In the genomic region with DNA sequence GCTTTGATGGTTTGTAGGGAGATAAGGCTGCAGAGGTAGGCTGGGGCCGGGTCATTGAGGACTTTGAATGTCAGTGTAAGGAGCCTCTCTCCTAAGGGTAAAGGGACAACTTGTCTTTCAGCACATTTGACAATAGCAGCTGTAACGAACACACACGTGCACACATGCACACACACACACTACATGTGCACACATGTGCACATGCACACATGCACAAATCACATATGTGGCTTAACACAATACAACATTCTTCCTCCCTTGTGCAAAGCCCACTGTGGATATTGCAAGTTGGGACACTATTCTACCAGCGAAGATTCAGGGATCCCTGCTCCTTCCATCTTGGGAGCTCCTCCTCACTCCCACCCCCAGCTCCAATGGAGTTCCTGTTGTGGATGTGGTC, we compare ENCODE assay signal across 37 cellular contexts. TPM values are rescaled to one million over a fixed set of nuclear protein-coding genes. Genes with fewer than 3 reads are reported as not detected.
"Had no signal": no experiment of that assay in that cellular context is flagged by ENCODE, and none has a peak within 500 bp of the region (broad histone marks: within the 10 kb centered on the region; RNA-seq: fewer than 3 reads in every experiment).

No MANE protein-coding gene starts in this region.

- H3K36me3 Mint-ChIP-seq: activated naive CD4-positive, alpha-beta T cell treated with anti-CD3 and anti-CD28 coated beads, Interleukin-2, amount 50 U/mL, for 24 hours; activated naive CD8-positive, alpha-beta T cell treated with anti-CD3 and anti-CD28 coated beads, Interleukin-2, amount 10 ng/mL, durations not matched to agents 7 days and 5 days; IgD-negative memory B cell; WTC11 had no signal

- H3K9me3 Mint-ChIP-seq: activated CD4-positive, alpha-beta T cell treated with anti-CD3 and anti-CD28 coated beads, Interleukin-2, amount 10 ng/mL, durations not matched to agents 7 days and 5 days; activated naive CD4-positive, alpha-beta T cell treated with anti-CD3 and anti-CD28 coated beads, Interleukin-2, amount 50 U/mL, for 24 hours; activated naive CD8-positive, alpha-beta T cell treated with anti-CD3 and anti-CD28 coated beads, Interleukin-2, amount 10 ng/mL, durations not matched to agents 7 days and 5 days; central memory CD8-positive, alpha-beta T cell; T-helper 1 cell treated with Interleukin-12 subunit alpha and Interleukin-12 subunit beta and Interleukin-4 antibody, amounts not matched to agents 30 μg/mL and 1 μg/mL, for 36 hours; T-helper 2 cell treated with Interferon-gamma antibody and Interleukin-4, amounts not matched to agents 5 μg/mL and 100 μg/mL, for 36 hours; WTC11 had no signal

- H3K9ac ChIP-seq: SK-N-SH had no signal

- H3K4me2 ChIP-seq: SK-N-SH had no signal

- H3K4me1 Mint-ChIP-seq: central memory CD8-positive, alpha-beta T cell had no signal

- H3K36me3 ChIP-seq: ascending aorta, cardiac muscle cell, Peyer's patch, SJSA1 had no signal

- H3K4me3 ChIP-seq: cardiac muscle cell, Peyer's patch, SJSA1 had no signal

- H3K27ac ChIP-seq: ascending aorta, cardiac muscle cell, Peyer's patch, SJSA1 had no signal

- H3K27ac Mint-ChIP-seq: activated CD4-positive, alpha-beta T cell treated with anti-CD3 and anti-CD28 coated beads for 36 hours; activated CD4-positive, alpha-beta T cell treated with anti-CD3 and anti-CD28 coated beads, Interleukin-2, amount 10 ng/mL, durations not matched to agents 7 days and 5 days; activated CD8-positive, alpha-beta T cell treated with anti-CD3 and anti-CD28 coated beads, Interleukin-2, amount 10 ng/mL, durations not matched to agents 7 days and 5 days; activated naive CD4-positive, alpha-beta T cell treated with anti-CD3 and anti-CD28 coated beads, Interleukin-2, amount 50 U/mL, for 24 hours; activated naive CD8-positive, alpha-beta T cell treated with anti-CD3 and anti-CD28 coated beads, Interleukin-2, amount 10 ng/mL, durations not matched to agents 7 days and 5 days; IgD-negative memory B cell; T-helper 1 cell treated with Interleukin-12 subunit alpha and Interleukin-12 subunit beta and Interleukin-4 antibody, amounts not matched to agents 30 μg/mL and 1 μg/mL, for 36 hours; T-helper 2 cell treated with Interferon-gamma antibody and Interleukin-4, amounts not matched to agents 5 μg/mL and 100 μg/mL, for 36 hours; WTC11 had no signal

- DNase-seq: activated CD4-positive, alpha-beta T cell treated with anti-CD3 and anti-CD28 coated beads for 36 hours; activated CD4-positive, alpha-beta T cell treated with anti-CD3 and anti-CD28 coated beads, Interleukin-2, amount 10 ng/mL, durations not matched to agents 7 days and 5 days; activated CD4-positive, alpha-beta T cell treated with anti-CD3 and anti-CD28 coated beads, Interleukin-2, amount 50 U/mL, for 48 hours; activated CD8-positive, alpha-beta memory T cell treated with anti-CD3 and anti-CD28 coated beads, Interleukin-2, amount 50 U/mL, for 4 hours; activated CD8-positive, alpha-beta T cell treated with anti-CD3 and anti-CD28 coated beads, Interleukin-2, amount 10 ng/mL, durations not matched to agents 7 days and 5 days; activated gamma-delta T cell; activated naive CD4-positive, alpha-beta T cell treated with Interleukin-2 at 50 U/mL for 16 hours; activated naive CD8-positive, alpha-beta T cell treated with anti-CD3 and anti-CD28 coated beads, Interleukin-2, amount 10 ng/mL, durations not matched to agents 7 days and 5 days; activated T-cell treated with anti-CD3 and anti-CD28 coated beads, Interleukin-2, amount 50 U/mL, for 48 hours; amygdala; Karpas-422; KBM-7; NCI-H1105; NCI-H1417 treated with DMSO at 0.1 percent for 48 hours; NCI-H187 treated with DMSO at 0.1 percent for 48 hours; NCI-H2081; NCI-H226; NCI-H446 treated with DMSO at 0.1 percent for 48 hours; NCI-H524; NCI-H69; NCI-H82; PC-3; SHP77 treated with DMSO at 0.1 percent for 48 hours; SK-N-SH had no signal

- H3K4me3 Mint-ChIP-seq: activated CD4-positive, alpha-beta T cell treated with anti-CD3 and anti-CD28 coated beads for 36 hours; activated CD4-positive, alpha-beta T cell treated with anti-CD3 and anti-CD28 coated beads, Interleukin-2, amount 10 ng/mL, durations not matched to agents 7 days and 5 days; activated CD8-positive, alpha-beta T cell treated with anti-CD3 and anti-CD28 coated beads, Interleukin-2, amount 10 ng/mL, durations not matched to agents 7 days and 5 days; activated naive CD4-positive, alpha-beta T cell treated with anti-CD3 and anti-CD28 coated beads, Interleukin-2, amount 50 U/mL, for 24 hours; activated naive CD8-positive, alpha-beta T cell treated with anti-CD3 and anti-CD28 coated beads, Interleukin-2, amount 10 ng/mL, durations not matched to agents 7 days and 5 days; central memory CD8-positive, alpha-beta T cell; IgD-negative memory B cell; T-helper 1 cell treated with Interleukin-12 subunit alpha and Interleukin-12 subunit beta and Interleukin-4 antibody, amounts not matched to agents 30 μg/mL and 1 μg/mL, for 36 hours; T-helper 2 cell treated with Interferon-gamma antibody and Interleukin-4, amounts not matched to agents 5 μg/mL and 100 μg/mL, for 36 hours had no signal

- H3K27me3 ChIP-seq: ascending aorta, Peyer's patch had no signal

- H3K9me3 ChIP-seq: ascending aorta, Peyer's patch, SJSA1, SK-N-SH had no signal

- ATAC-seq: activated CD4-positive, alpha-beta T cell treated with anti-CD3 and anti-CD28 coated beads for 36 hours; activated CD4-positive, CD25-positive, alpha-beta regulatory T cell treated with anti-CD3 and anti-CD28 coated beads, Interleukin-2, amount 50 U/mL, for 24 hours; activated CD8-positive, alpha-beta T cell treated with anti-CD3 and anti-CD28 coated beads, Interleukin-2, amount 10 ng/mL, durations not matched to agents 7 days and 5 days; PC-3; WTC11 had no signal

- FAIRE-seq: TTC549 had no signal

RNA-seq across cellular contexts. Expression of gene CFAP100, which starts 1.1 kb away (rescaled TPM):
- total RNA-seq: activated CD4-positive, alpha-beta T cell treated with anti-CD3 and anti-CD28 coated beads for 36 hours; activated CD4-positive, alpha-beta T cell treated with anti-CD3 and anti-CD28 coated beads, Interleukin-2, amount 10 ng/mL, durations not matched to agents 7 days and 5 days; activated CD8-positive, alpha-beta T cell treated with anti-CD3 and anti-CD28 coated beads, Interleukin-2, amount 10 ng/mL, durations not matched to agents 7 days and 5 days; activated naive CD8-positive, alpha-beta T cell treated with anti-CD3 and anti-CD28 coated beads, Interleukin-2, amount 10 ng/mL, durations not matched to agents 7 days and 5 days; ascending aorta; cardiac muscle cell; MCF 10A; PC-3; Peyer's patch; SJSA1; WTC11 had no signal

RNA-seq across cellular contexts. Expression of gene KLF15, which starts 36.4 kb away (rescaled TPM):
- total RNA-seq: activated CD4-positive, alpha-beta T cell treated with anti-CD3 and anti-CD28 coated beads, Interleukin-2, amount 10 ng/mL, durations not matched to agents 7 days and 5 days; activated CD8-positive, alpha-beta T cell treated with anti-CD3 and anti-CD28 coated beads, Interleukin-2, amount 10 ng/mL, durations not matched to agents 7 days and 5 days; PC-3 had no signal
